Comparison of ENCODE assay signal across 12 cellular contexts in genomic region chr17:10021239-10021638, GRCh38.
A peak's percentile ranks its signal among the peaks of the same experiment; 100 is the strongest.
DNase-seq lines count a peak whose midpoint lies in the region; ATAC-seq and TF ChIP-seq lines count a peak whose summit lies in the region.
"Had no signal": no experiment of that assay in that cellular context is flagged by ENCODE, and none has a peak within 500 bp of the region (broad histone marks: within the 10 kb centered on the region; RNA-seq: fewer than 3 reads in every experiment).

No MANE protein-coding gene starts in this region.

- CTCF ChIA-PET in HEK293 (lab: Yijun Ruan, JAX), result interaction anchor here (0.6 kb wide), 1 partner anchor 513 kb away, joined by 3 read pairs; no protein-coding TSS in a partner anchor

- H3K4me3 Mint-ChIP-seq in activated T-helper 1 cell treated with anti-CD3 and anti-CD28 coated beads, Interleukin-12 subunit alpha, Interleukin-12 subunit beta, Interleukin-2, Interleukin-4 antibody, amounts not matched to agents 30 ng/mL and 10 ng/mL and 1 ng/mL, durations not matched to agents 14 hours and 24 hours and 36 hours, result no peak overlapping the region
- H3K4me3 Mint-ChIP-seq: activated T-cell treated with anti-CD3 and anti-CD28 coated beads, Interleukin-2, amount 50 U/mL, for 4 hours had no signal

- no peak overlapping the region for H3K27ac Mint-ChIP-seq in activated T-helper 1 cell treated with anti-CD3 and anti-CD28 coated beads, Interleukin-12 subunit alpha, Interleukin-12 subunit beta, Interleukin-2, Interleukin-4 antibody, amounts not matched to agents 30 ng/mL and 10 ng/mL and 1 ng/mL, durations not matched to agents 14 hours and 24 hours and 36 hours

- no peaks in the 10 kb centered on the region for H3K4me1 Mint-ChIP-seq in activated T-helper 1 cell treated with anti-CD3 and anti-CD28 coated beads, Interleukin-12 subunit alpha, Interleukin-12 subunit beta, Interleukin-2, Interleukin-4 antibody, amounts not matched to agents 30 ng/mL and 10 ng/mL and 1 ng/mL, durations not matched to agents 14 hours and 24 hours and 36 hours (ENCODE audit: low read depth)

- TF ChIP-seq EP300 in sigmoid colon (IDR thresholded peaks at IDR 0.05), result no peak

- H3K9me3 ChIP-seq in HEK293 (ENCODE audit: control insufficient read depth, insufficient read depth, low read depth, low read length) (no peaks in the 10 kb centered on the region), right cardiac atrium (ENCODE audit: control insufficient read depth, low read length) (no peaks in the 10 kb centered on the region), sigmoid colon (no peaks in the 10 kb centered on the region)
- H3K9me3 ChIP-seq: esophagus muscularis mucosa had no signal

- no peak for TF ChIP-seq POLR2A in sigmoid colon (IDR thresholded peaks at IDR 0.05)

- POLR2A ChIA-PET in HEK293 (lab: Yijun Ruan, JAX), result no interaction called here

- H3K36me3 Mint-ChIP-seq in activated T-helper 1 cell treated with anti-CD3 and anti-CD28 coated beads, Interleukin-12 subunit alpha, Interleukin-12 subunit beta, Interleukin-2, Interleukin-4 antibody, amounts not matched to agents 30 ng/mL and 10 ng/mL and 1 ng/mL, durations not matched to agents 14 hours and 24 hours and 36 hours (ENCODE audit: low read depth), result no peaks in the 10 kb centered on the region

- DNase-seq in right cardiac atrium, result peak; percentile 53 to 72 (median 68)
- peak; percentile 81 for DNase-seq in sigmoid colon
- DNase-seq in activated T-helper 1 cell treated with anti-CD3 and anti-CD28 coated beads, Interleukin-12 subunit alpha, Interleukin-12 subunit beta, Interleukin-2, Interleukin-4 antibody, amounts not matched to agents 30 ng/mL and 10 ng/mL and 1 ng/mL, durations not matched to agents 14 hours and 24 hours and 36 hours (ENCODE audit: low spot score), result no peak
- no peak for DNase-seq in hepatic stellate cell (ENCODE audit: low spot score)
- no peak for DNase-seq in GDM1 (lab: John Stamatoyannopoulos, UW)
- DNase-seq: activated T-cell treated with anti-CD3 and anti-CD28 coated beads, Interleukin-2, amount 50 U/mL, for 4 hours; SHP77 had no signal

- H3K4me3 ChIP-seq in HEK293 (ENCODE audit: low read depth, low read length), result no peak overlapping the region
- no peak overlapping the region for H3K4me3 ChIP-seq in right cardiac atrium (ENCODE audit: low read length)
- H3K4me3 ChIP-seq in sigmoid colon, result no peak overlapping the region
- H3K4me3 ChIP-seq: esophagus muscularis mucosa had no signal

- H3K9me3 Mint-ChIP-seq in activated T-helper 1 cell treated with anti-CD3 and anti-CD28 coated beads, Interleukin-12 subunit alpha, Interleukin-12 subunit beta, Interleukin-2, Interleukin-4 antibody, amounts not matched to agents 30 ng/mL and 10 ng/mL and 1 ng/mL, durations not matched to agents 14 hours and 24 hours and 36 hours, result no peaks in the 10 kb centered on the region
- H3K9me3 Mint-ChIP-seq: activated T-cell treated with anti-CD3 and anti-CD28 coated beads, Interleukin-2, amount 50 U/mL, for 4 hours had no signal

- ATAC-seq in right cardiac atrium (peak; percentile 47 to 56), GM19463 (IDR thresholded peaks at IDR 0.05; ENCODE audit: unreplicated experiment) (no peak)
- ATAC-seq: activated T-cell treated with anti-CD3 and anti-CD28 coated beads, Interleukin-2, amount 50 U/mL, for 4 hours had no signal

- H3K4me1 ChIP-seq in HEK293 (ENCODE audit: control insufficient read depth, insufficient read depth, low read length) (peaks cover 9% of the 10 kb centered on the region), right cardiac atrium (ENCODE audit: control insufficient read depth, insufficient read depth, low read length) (peaks cover 13% of the 10 kb centered on the region), sigmoid colon (peaks cover 0 to 18% (median 8%) of the 10 kb centered on the region in 4 donors)

- no peaks in the 10 kb centered on the region for H3K27me3 ChIP-seq in right cardiac atrium (ENCODE audit: control insufficient read depth, insufficient read depth)
- no peaks in the 10 kb centered on the region for H3K27me3 ChIP-seq in sigmoid colon
- H3K27me3 ChIP-seq: esophagus muscularis mucosa had no signal

- no peaks in the 10 kb centered on the region for H3K27me3 Mint-ChIP-seq in activated T-helper 1 cell treated with anti-CD3 and anti-CD28 coated beads, Interleukin-12 subunit alpha, Interleukin-12 subunit beta, Interleukin-2, Interleukin-4 antibody, amounts not matched to agents 30 ng/mL and 10 ng/mL and 1 ng/mL, durations not matched to agents 14 hours and 24 hours and 36 hours (ENCODE audit: insufficient read depth)

- 29% methylated on average over 12 of the region's 12 CpGs for WGBS in right cardiac atrium
- 31 to 47% methylated on average over 12 of the region's 12 CpGs for WGBS in sigmoid colon, 2 donors

- H3K27ac ChIP-seq in HEK293 (ENCODE audit: extremely low read depth, low read depth, low read length) (no peak overlapping the region; the same call in 1 of the 2 replicates), angular gyrus (ENCODE audit: low read depth, low read length) (peak overlapping the region; percentile 63), right cardiac atrium (ENCODE audit: low read length) (no peak overlapping the region), sigmoid colon (no peak overlapping the region)
- H3K27ac ChIP-seq: esophagus muscularis mucosa, VCaP had no signal

- intact Hi-C loops in right cardiac atrium (cut with DNase I), result no loop called here
- intact Hi-C loops in sigmoid colon (cut with DNase I), result no loop called here
- intact Hi-C loops in activated T-helper 1 cell treated with anti-CD3 and anti-CD28 coated beads, Interleukin-12 subunit alpha, Interleukin-12 subunit beta, Interleukin-2, Interleukin-4 antibody, amounts not matched to agents 30 ng/mL and 10 ng/mL and 1 ng/mL, durations not matched to agents 14 hours and 24 hours and 36 hours (cut with micrococcal nuclease), result no loop called here

- TF ChIP-seq CTCF in HEK293 (tag by site-specific recombination; IDR thresholded peaks at IDR 0.05), result no peak
- no peak for TF ChIP-seq CTCF in sigmoid colon (IDR thresholded peaks at IDR 0.05)

- H3K36me3 ChIP-seq in HEK293 (ENCODE audit: control insufficient read depth in 2 of 2, insufficient read depth in 1 of 2, low read length in 2 of 2), result no peaks in the 10 kb centered on the region
- no peaks in the 10 kb centered on the region for H3K36me3 ChIP-seq in sigmoid colon

TF ChIP-seq in HEK293, 187 proteins besides CTCF, POLR2A, EP300 and RAD21 (continues in another document):
- TF ChIP-seq ZNF449 (tag by site-specific recombination; IDR thresholded peaks at IDR 0.05) (no peak), ZBTB17 (tag by site-specific recombination; IDR thresholded peaks at IDR 0.05) (peak; percentile 34; the same call in 1 of the 2 replicates), HOXD13 (CRISPR knock-in tag; IDR thresholded peaks at IDR 0.05; ENCODE audit: borderline replicate concordance) (no peak), ZIC2 (tag by site-specific recombination; IDR thresholded peaks at IDR 0.05) (peak; percentile 82), ZNF266 (tag by site-specific recombination; IDR thresholded peaks at IDR 0.05; ENCODE audit: low read depth) (0 out of 2 replicates have a peak, but pooled peaks have one; percentile 39), SCRT1 (tag by site-specific recombination; IDR thresholded peaks at IDR 0.05; ENCODE audit: borderline replicate concordance) (no peak), GLIS1 (tag by site-specific recombination; IDR thresholded peaks at IDR 0.05) (peak; percentile 19; the same call in 1 of the 2 replicates), ZNF510 (tag by site-specific recombination; IDR thresholded peaks at IDR 0.05; ENCODE audit: insufficient replicate concordance) (no peak), ZNF155 (tag by site-specific recombination; IDR thresholded peaks at IDR 0.05) (no peak), WT1 (tag by site-specific recombination; IDR thresholded peaks at IDR 0.05) (peak; percentile 99), ZBTB21 (tag by site-specific recombination; IDR thresholded peaks at IDR 0.05) (no peak), ZNF701 (tag by site-specific recombination; IDR thresholded peaks at IDR 0.05) (no peak), SETDB1 (IDR thresholded peaks at IDR 0.05; ENCODE audit: insufficient read length, low read length) (no peak), ZNF843 (tag by site-specific recombination; IDR thresholded peaks at IDR 0.05) (0 out of 2 replicates have a peak, but pooled peaks have one; percentile 19), ZBTB48 (tag by site-specific recombination; IDR thresholded peaks at IDR 0.05) (no peak), FEZF1 (tag by site-specific recombination; IDR thresholded peaks at IDR 0.05) (peak; percentile 29; the same call in 1 of the 2 replicates), ZBTB44 (tag by site-specific recombination; IDR thresholded peaks at IDR 0.05) (peak; percentile 52; the same call in 1 of the 2 replicates)

Comparison
In these comparisons a context has a peak if more than half of its experiments do, and no peak if none do; other contexts are left out.
1. DNase-seq: peak in right cardiac atrium (3 of 3) and sigmoid colon (single experiment); none in activated T-helper 1 cell treated with anti-CD3 and anti-CD28 coated beads, Interleukin-12 subunit alpha, Interleukin-12 subunit beta, Interleukin-2, Interleukin-4 antibody, amounts not matched to agents 30 ng/mL and 10 ng/mL and 1 ng/mL, durations not matched to agents 14 hours and 24 hours and 36 hours (single experiment), hepatic stellate cell (single experiment) and GDM1 (single experiment).